Comparison of ENCODE assay signal across 21 cellular contexts in genomic region chr11:119446434-119446833, GRCh38. TPM values are rescaled to one million over a fixed set of nuclear protein-coding genes. Genes with fewer than 3 reads are reported as not detected.
DNase-seq lines count a peak whose midpoint lies in the region; ATAC-seq, FAIRE-seq and TF ChIP-seq lines count a peak whose summit lies in the region.
"Had no signal": no experiment of that assay in that cellular context is flagged by ENCODE, and none has a peak within 500 bp of the region (broad histone marks: within the 10 kb centered on the region; RNA-seq: fewer than 3 reads in every experiment).

No MANE protein-coding gene starts in this region.

- H3K9me3 ChIP-seq in muscle layer of duodenum (ENCODE audit: control insufficient read depth in 1 of 2, low read length in 2 of 2): no peaks in the 10 kb centered on the region

- peak overlapping the region; percentile 36 for H3K27ac ChIP-seq in muscle layer of duodenum (ENCODE audit: low read length)
- H3K27ac ChIP-seq in skin epidermis: peak overlapping the region in 16 of 21 experiments; percentile 4 to 84 (median 43)

- peak; percentile 50 for DNase-seq in cardiac septum (ENCODE audit: low spot score)
- no peak for DNase-seq in Right ventricle myocardium superior
- no peak for DNase-seq in NCI-H82 treated with DMSO at 0.1 percent for 48 hours (lab: John Stamatoyannopoulos, UW; ENCODE audit: unreplicated experiment)
- DNase-seq in GM13976 (ENCODE audit: low spot score): no peak
- DNase-seq in D721Med (ENCODE audit: insufficient read length, low spot score): no peak
- DNase-seq: 8988T; DMS79 treated with DMSO at 0.1 percent for 48 hours; GOT3; NCI-H1092 treated with DMSO at 0.1 percent for 48 hours; NCI-H2081; NK-92 treated with Interleukin-12 subunit alpha and Interleukin-12 subunit beta, amount 100 ng/mL, for 24 hours; SHP77 had no signal

- no peak overlapping the region for H3K4me3 ChIP-seq in muscle layer of duodenum (ENCODE audit: low read depth in 1 of 2, low read length in 2 of 2)
- no peak overlapping the region for H3K4me3 ChIP-seq in skin epidermis

- H3K36me3 ChIP-seq in muscle layer of duodenum (ENCODE audit: control insufficient read depth in 1 of 2, insufficient read depth in 2 of 2, low read length in 2 of 2): no peaks in the 10 kb centered on the region

- TF ChIP-seq CTCF in GM13976 (IDR thresholded peaks at IDR 0.05; ENCODE audit: borderline replicate concordance, control extremely low read depth, extremely low read depth, insufficient read depth, missing control alignments): no peak
- TF ChIP-seq CTCF in D721Med (IDR thresholded peaks at IDR 0.05; ENCODE audit: insufficient read depth, missing control alignments): no peak

- intact Hi-C loops in cardiac septum (cut with DNase I) (no loop called here), Right ventricle myocardium superior (cut with DNase I) (no loop called here)

- FAIRE-seq in D721Med (lab: Jason Lieb, UNC): no peak
- FAIRE-seq: G401.6, GM19239, HTR-8/SVneo, RCC 7860 had no signal

- H3K27me3 ChIP-seq in muscle layer of duodenum (ENCODE audit: low read depth, low read length): no peaks in the 10 kb centered on the region

- no peak for ATAC-seq in Right ventricle myocardium superior (ENCODE audit: poor library complexity)
- ATAC-seq in SK-N-SH treated with all-trans-retinoic acid at 6 μM for 48 hours: no peak
- ATAC-seq: HCT116 had no signal

- peaks cover 3 to 10% of the 10 kb centered on the region in 2 donors for H3K4me1 ChIP-seq in muscle layer of duodenum (ENCODE audit: control insufficient read depth in 1 of 2, insufficient read depth in 2 of 2, low read length in 2 of 2)

- in situ Hi-C loops in GM13976 (cut with MboI; ENCODE audit: low sequenced_read_pairs, unreplicated experiment): no loop called here

TF ChIP-seq in SK-N-SH treated with all-trans-retinoic acid at 6 μM for 48 hours, 23 proteins besides CTCF, POLR2A, EP300 and RAD21:
- TF ChIP-seq CSRNP3 (CRISPR knock-in tag; IDR thresholded peaks at IDR 0.05) (no peak), ZFP3 (CRISPR knock-in tag; IDR thresholded peaks at IDR 0.05) (no peak), CREB5 (CRISPR knock-in tag; IDR thresholded peaks at IDR 0.05; ENCODE audit: low read depth) (no peak), SNAI2 (CRISPR knock-in tag; IDR thresholded peaks at IDR 0.05) (no peak), PATZ1 (CRISPR knock-in tag; IDR thresholded peaks at IDR 0.05; ENCODE audit: borderline replicate concordance) (no peak), TCF4 (CRISPR knock-in tag; IDR thresholded peaks at IDR 0.05; ENCODE audit: borderline replicate concordance) (no peak)

RNA-seq across cellular contexts. Expression of gene THY1, which starts 23.5 kb away (rescaled TPM):
- total RNA-seq in cardiac septum (6.8 TPM), Right ventricle myocardium superior (1.5 TPM)
- total RNA-seq: NCI-H460 had no signal
